Comparison of ENCODE assay signal across 23 cellular contexts in genomic region chr2:72001937-72002690, GRCh38.
A peak's percentile ranks its signal among the peaks of the same experiment; 100 is the strongest.
DNase-seq lines count a peak whose midpoint lies in the region; ATAC-seq and TF ChIP-seq lines count a peak whose summit lies in the region.
"Had no signal": no experiment of that assay in that cellular context is flagged by ENCODE, and none has a peak within 500 bp of the region (broad histone marks: within the 10 kb centered on the region; RNA-seq: fewer than 3 reads in every experiment).

No MANE protein-coding gene starts in this region.

- peaks cover 3% of the 10 kb centered on the region for H3K9me3 Mint-ChIP-seq in stimulated activated effector memory CD8-positive, alpha-beta T cell treated with anti-CD3 and anti-CD28 coated beads, Interleukin-12 subunit alpha, Interleukin-12 subunit beta, amount 100 ng/mL, for 72 hours

- no peak for TF ChIP-seq EP300 in SK-N-SH (IDR thresholded peaks at IDR 0.05; ENCODE audit: borderline replicate concordance in 1 of 2, low read depth in 1 of 2, low read length in 1 of 2)

- 35% methylated on average over 9 of the region's 9 CpGs for WGBS in SK-N-SH (ENCODE audit: low lambda C conversion rate)
- 58% methylated on average over 9 of the region's 9 CpGs for WGBS in hepatocyte (ENCODE audit: low lambda C conversion rate, missing lambda C conversion rate)

- no peak overlapping the region for H3K4me3 ChIP-seq in H7 (ENCODE audit: insufficient read depth, low read depth, low read length)
- H3K4me3 ChIP-seq in SK-N-SH (ENCODE audit: low read depth in 2 of 2, low read length in 1 of 2), result no peak overlapping the region
- H3K4me3 ChIP-seq in hepatocyte, result no peak overlapping the region
- H3K4me3 ChIP-seq in mucosa of descending colon, result no peak overlapping the region
- H3K4me3 ChIP-seq: MG63 had no signal

- no peaks in the 10 kb centered on the region for H3K4me1 Mint-ChIP-seq in stimulated activated effector memory CD8-positive, alpha-beta T cell treated with anti-CD3 and anti-CD28 coated beads, Interleukin-12 subunit alpha, Interleukin-12 subunit beta, amount 100 ng/mL, for 72 hours

- H3K79me2 ChIP-seq in SK-N-SH (ENCODE audit: insufficient read depth) (no peaks in the 10 kb centered on the region), hepatocyte (no peaks in the 10 kb centered on the region)

- H3K9me3 ChIP-seq in SK-N-SH (no peaks in the 10 kb centered on the region), hepatocyte (ENCODE audit: low read depth) (no peaks in the 10 kb centered on the region), mucosa of descending colon (no peaks in the 10 kb centered on the region)
- H3K9me3 ChIP-seq: MG63 had no signal

- no peak overlapping the region for H3K4me2 ChIP-seq in SK-N-SH
- H3K4me2 ChIP-seq in hepatocyte, result no peak overlapping the region

- DNase-seq in H7 (peak; percentile 23), SK-N-SH (peak; percentile 60), hepatocyte (ENCODE audit: low spot score) (peak; percentile 5), mucosa of descending colon (peak in 2 of 3 donors; percentile 18 to 41), H4 (ENCODE audit: low spot score) (no peak), foreskin keratinocyte (no peak), NCI-H226 (no peak)
- DNase-seq in stimulated activated effector memory CD8-positive, alpha-beta T cell treated with anti-CD3 and anti-CD28 coated beads, Interleukin-12 subunit alpha, Interleukin-12 subunit beta, amount 100 ng/mL, for 72 hours (ENCODE audit: low spot score in 2 of 2), result no peak
- DNase-seq: ACHN, DND-41, GDM1, HCEC 1CT, IMR-90, Karpas-422, MG63, NCI-H1048, NCI-H146, NCI-H2029 treated with DMSO at 0.1 percent for 48 hours, NCI-H2171, NCI-H446, NCI-H526 treated with DMSO at 0.1 percent for 48 hours, Right ventricle myocardium superior had no signal

- H3K36me3 ChIP-seq in H7 (replicated peaks; ENCODE audit: control insufficient read depth, insufficient read depth, low read length) (no peaks in the 10 kb centered on the region), SK-N-SH (replicated peaks in 1 of 2; ENCODE audit: control insufficient read depth in 1 of 2, insufficient read depth in 2 of 2, low read length in 1 of 2) (no peaks in the 10 kb centered on the region), hepatocyte (replicated peaks; ENCODE audit: insufficient read depth, low read depth) (no peaks in the 10 kb centered on the region), mucosa of descending colon (ENCODE audit: low read depth) (no peaks in the 10 kb centered on the region)
- H3K36me3 ChIP-seq: MG63 had no signal

- H3K9me2 ChIP-seq in SK-N-SH (no peaks in the 10 kb centered on the region), hepatocyte (replicated peaks; ENCODE audit: insufficient read depth) (no peaks in the 10 kb centered on the region)

- H2AFZ ChIP-seq in SK-N-SH (ENCODE audit: low read depth) (no peak overlapping the region), hepatocyte (no peak overlapping the region)

- H3K4me1 ChIP-seq in SK-N-SH (ENCODE audit: control insufficient read depth in 1 of 2, insufficient read depth in 2 of 2, low read depth in 1 of 2, low read length in 1 of 2) (no peaks in the 10 kb centered on the region; a peak in 1 of 4 replicates), hepatocyte (ENCODE audit: insufficient read depth) (peaks cover 19% of the 10 kb centered on the region), mucosa of descending colon (ENCODE audit: low read depth) (no peaks in the 10 kb centered on the region), foreskin keratinocyte (no peaks in the 10 kb centered on the region)

- H3K27me3 ChIP-seq in H7 (ENCODE audit: control insufficient read depth, insufficient read depth, low read length) (no peaks in the 10 kb centered on the region), SK-N-SH (ENCODE audit: insufficient read depth) (peaks cover 9% of the 10 kb centered on the region; the same call in 1 of the 2 replicates), hepatocyte (no peaks in the 10 kb centered on the region), foreskin keratinocyte (no peaks in the 10 kb centered on the region)
- H3K27me3 ChIP-seq: MG63 had no signal

- H3K36me3 Mint-ChIP-seq in stimulated activated effector memory CD8-positive, alpha-beta T cell treated with anti-CD3 and anti-CD28 coated beads, Interleukin-12 subunit alpha, Interleukin-12 subunit beta, amount 100 ng/mL, for 72 hours, result no peaks in the 10 kb centered on the region

- H3K4me3 Mint-ChIP-seq in stimulated activated effector memory CD8-positive, alpha-beta T cell treated with anti-CD3 and anti-CD28 coated beads, Interleukin-12 subunit alpha, Interleukin-12 subunit beta, amount 100 ng/mL, for 72 hours, result no peak overlapping the region

- CTCF ChIA-PET in SK-N-SH (lab: Yijun Ruan, JAX), result interaction anchor here (0.8 to 2.2 kb wide), 5 partner anchors 78 to 453 kb away, joined by 3 to 9 read pairs (median 5); no protein-coding TSS in a partner anchor

- H4K20me1 ChIP-seq in SK-N-SH (ENCODE audit: insufficient read depth) (no peaks in the 10 kb centered on the region), hepatocyte (ENCODE audit: insufficient read depth, poor library complexity, severe bottlenecking) (no peaks in the 10 kb centered on the region)

- intact Hi-C loops in mucosa of descending colon (cut with DNase I, micrococcal nuclease), result no loop called here

- H3F3A ChIP-seq in SK-N-SH (replicated peaks; ENCODE audit: insufficient read depth), result no peaks in the 10 kb centered on the region

- no peak overlapping the region for H3K9ac ChIP-seq in SK-N-SH

- TF ChIP-seq CTCF in SK-N-SH (IDR thresholded peaks at IDR 0.05) (no peak), hepatocyte (IDR thresholded peaks at IDR 0.05; ENCODE audit: poor library complexity) (no peak), mucosa of descending colon (IDR thresholded peaks at IDR 0.05) (no peak), foreskin keratinocyte (conservative IDR thresholded peaks at IDR 0.05) (no peak)

- POLR2A ChIA-PET in SK-N-SH (lab: Yijun Ruan, JAX), result no interaction called here

- peak; percentile 70 for ATAC-seq in mucosa of descending colon
- no peak for ATAC-seq in stimulated activated effector memory CD8-positive, alpha-beta T cell treated with anti-CD3 and anti-CD28 coated beads, Interleukin-12 subunit alpha, Interleukin-12 subunit beta, amount 100 ng/mL, for 72 hours
- ATAC-seq in foreskin keratinocyte, result no peak

- no peak for TF ChIP-seq RAD21 in SK-N-SH (IDR thresholded peaks at IDR 0.05; ENCODE audit: low read length)

- no peak overlapping the region for H3K27ac ChIP-seq in SK-N-SH (ENCODE audit: low read depth in 2 of 2, low read length in 1 of 2)
- H3K27ac ChIP-seq in hepatocyte, result peak overlapping the region; percentile 44
- no peak overlapping the region for H3K27ac ChIP-seq in foreskin keratinocyte
- H3K27ac ChIP-seq: C4-2B had no signal

- H3K27ac Mint-ChIP-seq in stimulated activated effector memory CD8-positive, alpha-beta T cell treated with anti-CD3 and anti-CD28 coated beads, Interleukin-12 subunit alpha, Interleukin-12 subunit beta, amount 100 ng/mL, for 72 hours, result no peak overlapping the region

TF ChIP-seq in SK-N-SH, 30 proteins besides CTCF, POLR2A, EP300 and RAD21:
- no peak for TF ChIP-seq YY1 (IDR thresholded peaks at IDR 0.05; ENCODE audit: low read depth)
- no peak for TF ChIP-seq MEF2A (IDR thresholded peaks at IDR 0.05; ENCODE audit: borderline replicate concordance, low read depth)
- TF ChIP-seq TEAD4 (IDR thresholded peaks at IDR 0.05; ENCODE audit: borderline replicate concordance, insufficient read depth), result no peak
- TF ChIP-seq CHD2 (IDR thresholded peaks at IDR 0.05; ENCODE audit: low read length, partially characterized antibody), result no peak
- TF ChIP-seq TAF1 (IDR thresholded peaks at IDR 0.05; ENCODE audit: borderline replicate concordance, low read depth, low read length), result no peak
- no peak for TF ChIP-seq TCF12 (IDR thresholded peaks at IDR 0.05)
- TF ChIP-seq GATA2 (CRISPR knock-in tag; IDR thresholded peaks at IDR 0.05), result peak; percentile 64
- TF ChIP-seq FOXJ3 (CRISPR knock-in tag; IDR thresholded peaks at IDR 0.05), result no peak
- TF ChIP-seq, protein P1, sequence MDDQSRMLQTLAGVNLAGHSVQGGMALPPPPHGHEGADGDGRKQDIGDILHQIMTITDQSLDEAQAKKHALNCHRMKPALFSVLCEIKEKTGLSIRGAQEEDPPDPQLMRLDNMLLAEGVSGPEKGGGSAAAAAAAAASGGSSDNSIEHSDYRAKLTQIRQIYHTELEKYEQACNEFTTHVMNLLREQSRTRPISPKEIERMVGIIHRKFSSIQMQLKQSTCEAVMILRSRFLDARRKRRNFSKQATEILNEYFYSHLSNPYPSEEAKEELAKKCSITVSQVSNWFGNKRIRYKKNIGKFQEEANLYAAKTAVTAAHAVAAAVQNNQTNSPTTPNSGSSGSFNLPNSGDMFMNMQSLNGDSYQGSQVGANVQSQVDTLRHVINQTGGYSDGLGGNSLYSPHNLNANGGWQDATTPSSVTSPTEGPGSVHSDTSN (IDR thresholded peaks at IDR 0.05), result no peak
- peak; percentile 58; the same call in 1 of the 2 replicates for TF ChIP-seq RCOR1 (IDR thresholded peaks at IDR 0.05; ENCODE audit: low read length)
- no peak for TF ChIP-seq FOXM1 (IDR thresholded peaks at IDR 0.05; ENCODE audit: low read depth)
- TF ChIP-seq RXRA (IDR thresholded peaks at IDR 0.05; ENCODE audit: borderline replicate concordance, low read depth), result no peak
- TF ChIP-seq ELF1 (IDR thresholded peaks at IDR 0.05), result no peak

Comparison
In these comparisons a context has a peak if more than half of its experiments do, and no peak if none do; other contexts are left out.
1. DNase-seq: peak in H7 (single experiment), SK-N-SH (single experiment), hepatocyte (single experiment) and mucosa of descending colon (2 of 3); none in H4 (single experiment), stimulated activated effector memory CD8-positive, alpha-beta T cell treated with anti-CD3 and anti-CD28 coated beads, Interleukin-12 subunit alpha, Interleukin-12 subunit beta, amount 100 ng/mL, for 72 hours (0 of 2), foreskin keratinocyte (0 of 2) and NCI-H226 (single experiment).